Comparison of ENCODE assay signal across 9 cellular contexts in the genomic region with DNA sequence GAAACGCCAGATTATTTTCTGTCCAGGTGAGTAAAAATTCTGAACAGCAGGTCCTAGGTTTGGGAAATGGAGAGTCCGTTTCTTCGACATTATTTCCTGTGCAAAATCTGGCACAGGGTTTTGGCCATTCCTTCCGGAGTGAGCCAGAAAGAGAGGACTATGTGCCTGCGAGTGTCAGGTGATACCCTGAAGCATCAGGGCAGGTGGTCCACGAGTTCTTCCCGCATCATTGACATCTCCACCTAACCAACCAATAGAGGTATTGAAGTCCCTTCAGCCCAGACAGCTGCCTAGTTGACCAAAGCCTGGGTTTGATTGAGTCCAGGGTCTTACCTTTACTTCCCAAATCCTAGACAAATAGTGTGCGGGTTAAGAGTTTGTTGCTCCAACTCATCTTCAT. TPM values are rescaled to one million over a fixed set of nuclear protein-coding genes. Genes with fewer than 3 reads are reported as not detected.
A peak's percentile ranks its signal among the peaks of the same experiment; 100 is the strongest.
DNase-seq lines count a peak whose midpoint lies in the region; ATAC-seq and TF ChIP-seq lines count a peak whose summit lies in the region.
"Had no signal": no experiment of that assay in that cellular context is flagged by ENCODE, and none has a peak within 500 bp of the region (broad histone marks: within the 10 kb centered on the region; RNA-seq: fewer than 3 reads in every experiment).

No MANE protein-coding gene starts in this region.

- H3K36me3 ChIP-seq in urinary bladder (ENCODE audit: insufficient read depth): no peaks in the 10 kb centered on the region

- H3K4me1 ChIP-seq in urinary bladder (ENCODE audit: insufficient read depth): no peaks in the 10 kb centered on the region

- in situ Hi-C loops in astrocyte of the spinal cord (cut with HindIII; ENCODE audit: low sequenced_read_pairs): no loop called here

- H3K4me3 ChIP-seq in astrocyte of the spinal cord (ENCODE audit: low read depth, low read length): peak overlapping the region; percentile 88
- peak overlapping the region; percentile 82 for H3K4me3 ChIP-seq in urinary bladder (ENCODE audit: low read depth, low read length)

- ATAC-seq in memory B cell (ENCODE audit: low read depth): no peak
- no peak for ATAC-seq in GM18519 (IDR thresholded peaks at IDR 0.05; ENCODE audit: low FRiP score, unreplicated experiment)
- no peak for ATAC-seq in HG02885 (IDR thresholded peaks at IDR 0.05; ENCODE audit: poor library complexity, unreplicated experiment)
- ATAC-seq in HG03354 (IDR thresholded peaks at IDR 0.05; ENCODE audit: poor library complexity, severe bottlenecking, unreplicated experiment): no peak

- 42% methylated on average over 8 of the region's 8 CpGs for WGBS in urinary bladder

- no peak overlapping the region for H3K27ac ChIP-seq in urinary bladder (ENCODE audit: low read depth)

- H3K36me3 Mint-ChIP-seq in activated naive CD4-positive, alpha-beta T cell treated with anti-CD3 and anti-CD28 coated beads, Interleukin-2, amount 50 U/mL, for 24 hours: no peaks in the 10 kb centered on the region
- peaks cover 5% of the 10 kb centered on the region for H3K36me3 Mint-ChIP-seq in memory B cell

- H3K27me3 Mint-ChIP-seq in activated naive CD4-positive, alpha-beta T cell treated with anti-CD3 and anti-CD28 coated beads, Interleukin-2, amount 50 U/mL, for 24 hours: no peaks in the 10 kb centered on the region
- no peaks in the 10 kb centered on the region for H3K27me3 Mint-ChIP-seq in memory B cell

- TF ChIP-seq CTCF in astrocyte of the spinal cord (IDR thresholded peaks at IDR 0.05; ENCODE audit: low read depth, low read length): no peak

- DNase-seq in activated naive CD4-positive, alpha-beta T cell treated with anti-CD3 and anti-CD28 coated beads, Interleukin-2, amount 50 U/mL, for 16 hours: no peak
- no peak for DNase-seq in astrocyte of the spinal cord (ENCODE audit: low read depth, low spot score)
- no peak for DNase-seq in memory B cell (ENCODE audit: low spot score in 2 of 2)
- DNase-seq: NCI-H510A had no signal

- H3K4me1 Mint-ChIP-seq in activated naive CD4-positive, alpha-beta T cell treated with anti-CD3 and anti-CD28 coated beads, Interleukin-2, amount 50 U/mL, for 24 hours: peaks cover 52% of the 10 kb centered on the region
- H3K4me1 Mint-ChIP-seq in memory B cell: peaks cover 32% of the 10 kb centered on the region

- peak overlapping the region; percentile 82 for H3K4me3 Mint-ChIP-seq in activated naive CD4-positive, alpha-beta T cell treated with anti-CD3 and anti-CD28 coated beads, Interleukin-2, amount 50 U/mL, for 24 hours
- H3K4me3 Mint-ChIP-seq in memory B cell: peak overlapping the region; percentile 81

- H3K9me3 Mint-ChIP-seq in activated naive CD4-positive, alpha-beta T cell treated with anti-CD3 and anti-CD28 coated beads, Interleukin-2, amount 50 U/mL, for 24 hours: no peaks in the 10 kb centered on the region
- no peaks in the 10 kb centered on the region for H3K9me3 Mint-ChIP-seq in memory B cell

- no peak overlapping the region for H3K27ac Mint-ChIP-seq in activated naive CD4-positive, alpha-beta T cell treated with anti-CD3 and anti-CD28 coated beads, Interleukin-2, amount 50 U/mL, for 24 hours
- peak overlapping the region; percentile 93 for H3K27ac Mint-ChIP-seq in memory B cell

RNA-seq across cellular contexts. Expression of gene SNAP29, which starts 0.8 kb away (rescaled TPM):
- total RNA-seq in urinary bladder: 7.9 TPM
- polyA plus RNA-seq in urinary bladder: 22.0 TPM

RNA-seq across cellular contexts. Expression of gene PI4KA, which starts 1.0 kb away (rescaled TPM):
- total RNA-seq in urinary bladder: 37.1 TPM
- polyA plus RNA-seq in urinary bladder: 50.9 TPM

RNA-seq across cellular contexts. Expression of gene CRKL, which starts 57.6 kb away (rescaled TPM):
- 41.8 TPM for total RNA-seq in urinary bladder
- 34.8 TPM for polyA plus RNA-seq in urinary bladder
